Comparison of ENCODE assay signal across 8 cellular contexts in the genomic region with DNA sequence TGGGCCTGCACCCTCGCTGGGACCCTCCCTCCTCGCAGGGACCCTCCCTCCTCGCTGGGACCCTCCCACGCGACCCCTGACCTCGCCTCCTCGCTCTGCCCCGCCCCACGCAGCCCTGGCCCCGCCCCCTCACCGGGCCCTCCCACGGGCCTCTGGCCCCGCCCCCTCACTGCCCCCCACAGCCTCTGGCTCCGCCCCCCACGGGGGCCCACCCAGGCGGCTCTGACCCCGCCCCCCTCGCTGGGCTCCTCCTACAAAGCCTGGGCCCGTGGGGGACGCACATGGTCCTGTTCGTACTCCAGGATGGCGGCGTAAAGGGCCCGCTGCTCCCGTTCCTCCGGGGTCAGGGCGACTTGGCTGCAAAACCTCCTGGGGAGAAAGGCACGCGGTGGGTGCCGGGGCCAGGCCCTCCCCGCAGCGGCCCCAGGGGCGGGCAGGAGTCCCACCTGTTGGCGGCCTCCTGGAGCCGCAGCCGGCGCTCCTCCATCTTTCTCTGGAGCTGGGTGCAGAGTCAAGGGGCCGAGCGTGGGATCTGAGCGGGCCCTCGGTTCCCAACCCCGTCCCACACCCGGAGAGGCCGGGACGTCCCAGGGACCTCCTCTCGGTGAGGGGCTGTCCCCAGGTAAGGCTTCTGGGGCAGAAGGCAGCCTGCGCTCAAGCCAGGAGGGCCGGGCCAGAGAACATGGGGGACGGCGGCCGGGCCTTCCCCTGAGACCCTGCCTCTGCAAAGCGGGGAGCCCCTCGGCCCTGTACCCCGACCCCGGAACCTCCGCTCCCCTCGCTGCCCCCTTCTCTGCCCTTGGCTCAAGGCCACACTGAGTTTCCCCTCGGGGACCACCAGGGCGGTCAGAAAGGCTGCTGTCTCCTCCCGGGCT. TPM values are rescaled to one million over a fixed set of nuclear protein-coding genes. Genes with fewer than 3 reads are reported as not detected.
DNase-seq lines count a peak whose midpoint lies in the region; ATAC-seq and TF ChIP-seq lines count a peak whose summit lies in the region.

No MANE protein-coding gene starts in this region.

- peak; percentile 52 for ATAC-seq in HG02852 (IDR thresholded peaks at IDR 0.05; ENCODE audit: unreplicated experiment)
- ATAC-seq in activated naive CD4-positive, alpha-beta T cell treated with anti-CD3 and anti-CD28 coated beads, Interleukin-2, amount 50 U/mL, for 72 hours: peak; percentile 72 to 89
- ATAC-seq in GM21360 (IDR thresholded peaks at IDR 0.05; ENCODE audit: unreplicated experiment): no peak

- H3K9me3 ChIP-seq in iPS-15b (ENCODE audit: control insufficient read depth, insufficient read depth, low read length): no peaks in the 10 kb centered on the region
- H3K9me3 ChIP-seq in ascending aorta: no peaks in the 10 kb centered on the region

- TF ChIP-seq CTCF in ascending aorta (IDR thresholded peaks at IDR 0.05): no peak

- H3K27me3 ChIP-seq in iPS-15b (ENCODE audit: control insufficient read depth, insufficient read depth, low read length): no peaks in the 10 kb centered on the region
- peaks cover 5% of the 10 kb centered on the region for H3K27me3 ChIP-seq in ascending aorta

- intact Hi-C loops in ascending aorta (cut with DNase I): no loop called here

- H3K27ac ChIP-seq in ascending aorta: no peak overlapping the region

- peaks cover 0 to 14% of the 10 kb centered on the region in 2 donors for H3K36me3 Mint-ChIP-seq in activated naive CD4-positive, alpha-beta T cell treated with anti-CD3 and anti-CD28 coated beads, Interleukin-2, amount 50 U/mL, for 72 hours

- peak overlapping the region; percentile 61 for H3K9ac ChIP-seq in iPS-15b (ENCODE audit: low read depth, low read length)

- no peaks in the 10 kb centered on the region for H3K9me3 Mint-ChIP-seq in activated naive CD4-positive, alpha-beta T cell treated with anti-CD3 and anti-CD28 coated beads, Interleukin-2, amount 50 U/mL, for 72 hours

- peak overlapping the region; percentile 69 for H3K4me3 ChIP-seq in iPS-15b (ENCODE audit: low read depth, low read length)
- peak overlapping the region in 1 of 2 donors; percentile 35 for H3K4me3 ChIP-seq in ascending aorta

- peaks cover 6% of the 10 kb centered on the region for H3K36me3 ChIP-seq in iPS-15b (ENCODE audit: control insufficient read depth, insufficient read depth, low read length)
- H3K36me3 ChIP-seq in ascending aorta: no peaks in the 10 kb centered on the region

- H3K4me1 ChIP-seq in iPS-15b (ENCODE audit: control insufficient read depth, insufficient read depth, low read length) (peaks cover 2% of the 10 kb centered on the region), ascending aorta (peaks cover 0 to 3% of the 10 kb centered on the region in 2 donors)

- DNase-seq in Daoy (ENCODE audit: low read depth) (peak; percentile 63), SKM-1 (lab: John Stamatoyannopoulos, UW; ENCODE audit: unreplicated experiment) (peak; percentile 16), ascending aorta (ENCODE audit: low spot score in 2 of 2) (no peak)
- peak in 1 of 2 donors; percentile 96 for DNase-seq in activated naive CD4-positive, alpha-beta T cell treated with anti-CD3 and anti-CD28 coated beads, Interleukin-2, amount 50 U/mL, for 72 hours (ENCODE audit: low spot score in 2 of 2)
- peak; percentile 75 for DNase-seq in stimulated activated CD4-positive, alpha-beta T cell treated with anti-CD3 and anti-CD28 coated beads, Interleukin-4, amount 100 ng/mL, for 1 hour

- peak overlapping the region in 1 of 2 donors; percentile 46 for H3K27ac Mint-ChIP-seq in activated naive CD4-positive, alpha-beta T cell treated with anti-CD3 and anti-CD28 coated beads, Interleukin-2, amount 50 U/mL, for 72 hours

RNA-seq across cellular contexts. Expression of gene VPS9D1, which starts 8.9 kb away (rescaled TPM):
- total RNA-seq in Daoy (2014; rRNA removed; shearing (Covaris generic)): 3.3 and 4.7 TPM in 2 replicates
- 1 to 10 TPM; 2.2 to 2.4 TPM for total RNA-seq in activated naive CD4-positive, alpha-beta T cell treated with anti-CD3 and anti-CD28 coated beads, Interleukin-2, amount 50 U/mL, for 72 hours
- 17.2 TPM for total RNA-seq in ascending aorta

RNA-seq across cellular contexts. Expression of gene ZNF276, which starts 9.5 kb away (rescaled TPM):
- total RNA-seq in Daoy (2014; rRNA removed; shearing (Covaris generic)): 7.2 and 10.3 TPM in 2 replicates
- 10 to 100 TPM; 18.1 to 28.3 TPM for total RNA-seq in activated naive CD4-positive, alpha-beta T cell treated with anti-CD3 and anti-CD28 coated beads, Interleukin-2, amount 50 U/mL, for 72 hours
- total RNA-seq in ascending aorta: 30.7 TPM

RNA-seq across cellular contexts. Expression of gene SPATA2L, which starts 10.3 kb away (rescaled TPM):
- total RNA-seq in Daoy (2014; rRNA removed; shearing (Covaris generic)): 5.4 and 8.6 TPM in 2 replicates
- total RNA-seq in activated naive CD4-positive, alpha-beta T cell treated with anti-CD3 and anti-CD28 coated beads, Interleukin-2, amount 50 U/mL, for 72 hours: 1 to 10 TPM; 1.3 to 7.0 TPM
- 34.7 TPM for total RNA-seq in ascending aorta

RNA-seq across cellular contexts. Expression of gene CDK10, which starts 25.3 kb away (rescaled TPM):
- 9.9 and 11.4 TPM in 2 replicates for total RNA-seq in Daoy (2014; rRNA removed; shearing (Covaris generic))
- total RNA-seq in activated naive CD4-positive, alpha-beta T cell treated with anti-CD3 and anti-CD28 coated beads, Interleukin-2, amount 50 U/mL, for 72 hours: 100 to 1,000 TPM in 1 of 2 donors, 10 to 100 TPM in 1; 97.3 to 151 TPM
- 141 TPM for total RNA-seq in ascending aorta

RNA-seq across cellular contexts. Expression of gene SPATA33, which starts 54.2 kb away (rescaled TPM):
- 4.9 and 6.7 TPM in 2 replicates for total RNA-seq in Daoy (2014; rRNA removed; shearing (Covaris generic))
- 10 to 100 TPM in 1 of 2 donors, 1 to 10 TPM in 1; 8.0 to 18.2 TPM for total RNA-seq in activated naive CD4-positive, alpha-beta T cell treated with anti-CD3 and anti-CD28 coated beads, Interleukin-2, amount 50 U/mL, for 72 hours
- total RNA-seq in ascending aorta: 0.21 TPM

Comparison
In these comparisons a context has a peak if more than half of its experiments do, and no peak if none do; other contexts are left out.
1. DNase-seq: peak in Daoy (single experiment), SKM-1 (single experiment) and stimulated activated CD4-positive, alpha-beta T cell treated with anti-CD3 and anti-CD28 coated beads, Interleukin-4, amount 100 ng/mL, for 1 hour (single experiment); none in ascending aorta (0 of 2).